9 cellular contexts compared by ENCODE assay signal in genomic region chr21:25607151-25607811, GRCh38. TPM values are rescaled to one million over a fixed set of nuclear protein-coding genes. Genes with fewer than 3 reads are reported as not detected.
DNase-seq lines count a peak whose midpoint lies in the region; ATAC-seq, FAIRE-seq and TF ChIP-seq lines count a peak whose summit lies in the region.
"Had no signal": no experiment of that assay in that cellular context is flagged by ENCODE, and none has a peak within 500 bp of the region (broad histone marks: within the 10 kb centered on the region; RNA-seq: fewer than 3 reads in every experiment).

TSS of gene MRPL39 (minus strand) at chr21:25607481. CDS start at chr21:25607475, 6 bp downstream.

- intact Hi-C loops in kidney (cut with DNase I) = no loop called here

- peak; percentile 85 for DNase-seq in AG10803 (ENCODE audit: low read depth)
- DNase-seq in NCI-H345 treated with DMSO at 0.1 percent for 48 hours (lab: John Stamatoyannopoulos, UW; ENCODE audit: unreplicated experiment) = peak; percentile 77
- DNase-seq in cerebellar cortex (ENCODE audit: low spot score) = peak; percentile 87
- peak; percentile 96 for DNase-seq in kidney
- peak; percentile 93 for DNase-seq in stimulated activated CD4-positive, alpha-beta T cell treated with anti-CD3 and anti-CD28 coated beads, Interleukin-15, amount 100 ng/mL, for 24 hours

- H3K36me3 ChIP-seq in kidney (ENCODE audit: control insufficient read depth in 1 of 2, insufficient read depth in 2 of 2, low read length in 2 of 2) = peaks cover 0 to 7% of the 10 kb centered on the region in 2 donors

- peak within 1 kb of the TSS; percentile 75 to 83 for H3K27ac ChIP-seq in kidney (ENCODE audit: low read depth in 2 of 2, low read length in 2 of 2)

- peak within 1 kb of the TSS; percentile 87 for H3K4me3 ChIP-seq in AG10803 (ENCODE audit: low read length)
- H3K4me3 ChIP-seq in kidney (ENCODE audit: low read length in 2 of 2) = peak within 1 kb of the TSS; percentile 90 to 92

- peak; percentile 66 for TF ChIP-seq CTCF in AG10803 (conservative IDR thresholded peaks at IDR 0.05; ENCODE audit: low read length)
- TF ChIP-seq CTCF in kidney (IDR thresholded peaks at IDR 0.05; ENCODE audit: borderline replicate concordance, extremely low read depth, insufficient read depth) = peak; percentile 64

- H3K9me3 ChIP-seq in kidney (ENCODE audit: control insufficient read depth in 1 of 2, low read length in 2 of 2) = no peaks in the 10 kb centered on the region

- peak within 1 kb of the TSS; percentile 71 to 84 for H3K9ac ChIP-seq in kidney (ENCODE audit: low read length in 2 of 2)

- ATAC-seq in GM19025 (IDR thresholded peaks at IDR 0.05; ENCODE audit: low read depth, unreplicated experiment) (peak; percentile 92), HG03342 (IDR thresholded peaks at IDR 0.05; ENCODE audit: unreplicated experiment) (peak; percentile 92)
- ATAC-seq in activated CD4-positive, CD25-positive, alpha-beta regulatory T cell treated with anti-CD3 and anti-CD28 coated beads, Interleukin-2, amount 50 U/mL, for 24 hours = peak; percentile 93 to 96

- H3K4me1 ChIP-seq in kidney (ENCODE audit: control insufficient read depth in 1 of 2, insufficient read depth in 1 of 2, low read depth in 1 of 2, low read length in 2 of 2) = peaks cover 0 to 12% of the 10 kb centered on the region in 2 donors

- FAIRE-seq in kidney (lab: Jason Lieb, UNC) = no peak
- FAIRE-seq: endometrium had no signal

RNA-seq across cellular contexts. Expression of gene MRPL39, which starts in this region (rescaled TPM):
- 24.1 TPM for total RNA-seq in kidney
- polyA plus RNA-seq in kidney (ENCODE audit: insufficient read depth, low read depth, low replicate concordance) = 52.7 TPM

Comparison
In these comparisons a context has a peak if more than half of its experiments do, and no peak if none do; other contexts are left out.
1. Peak in every context shown above with its lines: DNase-seq, ATAC-seq, H3K4me3 ChIP-seq and H3K27ac ChIP-seq.